Comparison of ENCODE assay signal across 10 cellular contexts in the genomic region with DNA sequence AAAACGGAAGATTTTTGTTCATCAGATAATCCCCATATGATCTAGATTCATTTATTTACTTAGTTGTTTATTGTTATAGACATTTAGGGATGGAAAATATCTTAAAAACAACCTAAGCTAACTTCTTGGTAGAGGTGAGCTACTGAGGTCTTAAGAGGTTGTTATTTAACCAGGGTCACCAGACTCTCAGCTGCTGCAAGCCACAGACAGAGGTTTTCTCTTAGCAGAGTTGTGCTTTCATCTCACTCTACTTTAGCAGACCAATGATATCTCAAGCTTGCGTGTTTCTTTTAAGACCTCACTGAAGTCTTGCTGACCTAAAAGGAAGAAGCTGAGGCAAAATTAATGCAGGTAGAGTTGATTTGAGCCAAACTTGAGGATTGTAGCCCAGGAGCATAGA. TPM values are rescaled to one million over a fixed set of nuclear protein-coding genes. Genes with fewer than 3 reads are reported as not detected.
DNase-seq lines count a peak whose midpoint lies in the region; ATAC-seq and TF ChIP-seq lines count a peak whose summit lies in the region.
"Had no signal": no experiment of that assay in that cellular context is flagged by ENCODE, and none has a peak within 500 bp of the region (broad histone marks: within the 10 kb centered on the region; RNA-seq: fewer than 3 reads in every experiment).

No MANE protein-coding gene starts in this region.

- no peak for ATAC-seq in heart right ventricle
- no peak for ATAC-seq in Right ventricle myocardium superior (ENCODE audit: poor library complexity)
- peak; percentile 85 for ATAC-seq in HG03175 (IDR thresholded peaks at IDR 0.05; ENCODE audit: unreplicated experiment)
- ATAC-seq in upper lobe of right lung = no peak

- no peak for TF ChIP-seq POLR2A in esophagus muscularis mucosa (IDR thresholded peaks at IDR 0.05; ENCODE audit: low read depth)

- H3K9me3 ChIP-seq in heart right ventricle (peaks cover 0 to 4% (median 0%) of the 10 kb centered on the region in 11 donors), esophagus muscularis mucosa (no peaks in the 10 kb centered on the region), upper lobe of right lung (no peaks in the 10 kb centered on the region)

- H3K36me3 ChIP-seq in heart right ventricle (no peaks in the 10 kb centered on the region), esophagus muscularis mucosa (no peaks in the 10 kb centered on the region), upper lobe of right lung (no peaks in the 10 kb centered on the region)

- H3K27ac ChIP-seq in heart right ventricle (peak overlapping the region in 8 of 10 donors; percentile 30 to 85 (median 66)), esophagus muscularis mucosa (replicated peaks in 1 of 4) (peak overlapping the region; percentile 50 to 66 (median 60)), upper lobe of right lung (peak overlapping the region; percentile 66), coronary artery (peak overlapping the region in 1 of 2 donors; percentile 82)

- no peak for TF ChIP-seq EP300 in esophagus muscularis mucosa (IDR thresholded peaks at IDR 0.05)

- H3K4me1 ChIP-seq in heart right ventricle (peaks cover 9 to 83% (median 34%) of the 10 kb centered on the region in 9 donors), esophagus muscularis mucosa (peaks cover 15 to 42% (median 21%) of the 10 kb centered on the region in 4 donors), upper lobe of right lung (peaks cover 44% of the 10 kb centered on the region)

- DNase-seq in heart right ventricle = no peak
- DNase-seq in Right ventricle myocardium superior = no peak
- no peak for DNase-seq in esophagus muscularis mucosa (ENCODE audit: extremely low spot score)
- no peak for DNase-seq in upper lobe of right lung
- no peak for DNase-seq in coronary artery (ENCODE audit: low spot score)
- no peak for DNase-seq in 8988T
- no peak for DNase-seq in RKO (ENCODE audit: low spot score)
- DNase-seq: activated CD4-positive, alpha-beta T cell treated with anti-CD3 and anti-CD28 coated beads for 4 hours; AML-193 had no signal

- 79 to 89% methylated on average over 2 of the region's 2 CpGs for WGBS in heart right ventricle, 2 donors
- WGBS in esophagus muscularis mucosa = 81% methylated on average over 2 of the region's 2 CpGs

- H3K27me3 ChIP-seq in heart right ventricle (no peaks in the 10 kb centered on the region), esophagus muscularis mucosa (no peaks in the 10 kb centered on the region), upper lobe of right lung (no peaks in the 10 kb centered on the region)

- no peak for TF ChIP-seq CTCF in heart right ventricle (IDR thresholded peaks at IDR 0.05)
- no peak for TF ChIP-seq CTCF in esophagus muscularis mucosa (IDR thresholded peaks at IDR 0.05)
- no peak for TF ChIP-seq CTCF in upper lobe of right lung (IDR thresholded peaks at IDR 0.05)
- TF ChIP-seq CTCF in coronary artery (IDR thresholded peaks at IDR 0.05) = no peak

- H3K4me3 ChIP-seq in heart right ventricle (no peak overlapping the region), esophagus muscularis mucosa (no peak overlapping the region), upper lobe of right lung (no peak overlapping the region), coronary artery (no peak overlapping the region)

- intact Hi-C loops in heart right ventricle (cut with DNase I) = no loop called here
- intact Hi-C loops in Right ventricle myocardium superior (cut with DNase I) = no loop called here
- intact Hi-C loops in esophagus muscularis mucosa (cut with DNase I) = no loop called here
- intact Hi-C loops in upper lobe of right lung (cut with DNase I) = no loop called here

RNA-seq across cellular contexts. Expression of gene NCOA7, which starts 43.6 kb away (rescaled TPM):
- total RNA-seq in heart right ventricle (10 to 100 TPM in 7 of 10 donors, 1 to 10 TPM in 3; 6.2 to 21.3 (median 11.1) TPM), Right ventricle myocardium superior (12.7 TPM), esophagus muscularis mucosa (10 to 100 TPM; 15.4 to 29.0 (median 19.9) TPM), upper lobe of right lung (80.8 TPM)
- 10 to 100 TPM in 1 of 2 donors, 1 to 10 TPM in 1; 4.2 to 10.2 TPM for polyA plus RNA-seq in heart right ventricle
